8 cellular contexts compared by ENCODE assay signal in the genomic region with DNA sequence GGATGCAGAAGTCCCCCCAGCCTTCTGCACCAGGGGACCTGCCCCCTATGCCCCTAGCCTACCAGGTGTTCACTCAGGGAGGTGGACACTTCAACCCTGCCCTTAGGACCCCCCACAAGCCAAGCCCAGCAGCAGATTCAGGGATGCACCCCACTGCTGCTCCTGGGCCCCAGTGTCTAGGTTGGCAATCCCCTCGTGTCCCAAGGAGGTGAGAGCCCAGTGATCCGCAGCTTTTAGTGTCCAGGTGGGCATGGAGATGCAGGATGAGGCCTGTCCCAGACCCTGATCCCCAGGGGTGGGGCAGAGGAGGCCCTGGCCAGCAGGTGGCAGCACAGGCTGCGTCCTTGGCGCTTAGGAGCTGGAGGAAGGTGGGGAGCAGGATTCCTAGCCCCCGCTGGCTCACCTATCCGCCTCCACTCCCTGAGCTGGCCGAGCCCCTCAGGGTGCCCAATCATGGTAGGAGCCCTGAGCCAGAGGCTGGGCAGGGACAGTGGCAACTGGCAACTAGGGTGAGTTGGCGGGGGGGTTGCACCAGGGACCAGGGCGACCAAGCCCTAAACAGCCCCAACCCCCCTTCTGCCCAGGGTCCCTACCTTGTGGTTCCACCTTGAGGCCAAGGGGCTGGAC. TPM values are rescaled to one million over a fixed set of nuclear protein-coding genes. Genes with fewer than 3 reads are reported as not detected.
DNase-seq lines count a peak whose midpoint lies in the region; ATAC-seq, FAIRE-seq and TF ChIP-seq lines count a peak whose summit lies in the region.

No MANE protein-coding gene starts in this region.

- peaks cover 3% of the 10 kb centered on the region for H3K36me3 Mint-ChIP-seq in astrocyte (ENCODE audit: low read depth, unreplicated experiment)

- H3K4me1 ChIP-seq in HEK293 (ENCODE audit: control insufficient read depth, insufficient read depth, low read length) (peaks cover 15% of the 10 kb centered on the region), astrocyte (ENCODE audit: insufficient read depth, low read length) (peaks cover 34% of the 10 kb centered on the region), skeletal muscle tissue (ENCODE audit: control insufficient read depth in 3 of 3, insufficient read depth in 3 of 3, low read length in 3 of 3) (peaks cover 20 to 51% (median 42%) of the 10 kb centered on the region in 3 donors)

- no peaks in the 10 kb centered on the region for H3K9me3 Mint-ChIP-seq in astrocyte (ENCODE audit: unreplicated experiment)

- CTCF ChIA-PET in HEK293 (lab: Yijun Ruan, JAX) = interaction anchor here (0.7 to 3.9 kb wide), 22 partner anchors 8 to 386 kb away, joined by 3 to 48 read pairs (median 4); partner anchors contain the start of gene TRMT61A

- peaks cover 21% of the 10 kb centered on the region for H3K4me1 Mint-ChIP-seq in astrocyte (ENCODE audit: low read depth, unreplicated experiment)

- H2AFZ ChIP-seq in astrocyte (ENCODE audit: low read depth, low read length) = no peak overlapping the region

- peaks cover 56% of the 10 kb centered on the region for H4K20me1 ChIP-seq in astrocyte (ENCODE audit: insufficient read depth, low read length)

- H3K27ac ChIP-seq in HEK293 (ENCODE audit: extremely low read depth, low read depth, low read length) (peak overlapping the region; percentile 99), astrocyte (ENCODE audit: low read depth, low read length) (no peak overlapping the region), skeletal muscle tissue (ENCODE audit: low read depth, low read length) (no peak overlapping the region)

- no peak for ATAC-seq in HG03378 (IDR thresholded peaks at IDR 0.05; ENCODE audit: unreplicated experiment)
- ATAC-seq in GM19324 (IDR thresholded peaks at IDR 0.05; ENCODE audit: low FRiP score, unreplicated experiment) = no peak

- no peak for FAIRE-seq in astrocyte (lab: Jason Lieb, UNC)

- H3K9ac ChIP-seq in astrocyte (ENCODE audit: low read length) (no peak overlapping the region), skeletal muscle tissue (ENCODE audit: low read depth in 1 of 3, low read length in 3 of 3) (peak overlapping the region; percentile 32 to 57 (median 40))

- DNase-seq in C1 segment of cervical spinal cord (lab: John Stamatoyannopoulos, UW) = peak in 8 of 14 donors; percentile 33 to 70 (median 54)
- peak; percentile 62 for DNase-seq in SK-MEL-5 (ENCODE audit: low read depth, low spot score)
- DNase-seq in astrocyte (ENCODE audit: low read depth) = no peak
- peak; percentile 59 to 63 for DNase-seq in hippocampal formation (lab: John Stamatoyannopoulos, UW)

- no peak overlapping the region for H3K27ac Mint-ChIP-seq in astrocyte (ENCODE audit: unreplicated experiment)

- H3K4me2 ChIP-seq in astrocyte (ENCODE audit: low read length) = peak overlapping the region; percentile 4

- TF ChIP-seq CTCF in HEK293 (tag by site-specific recombination; IDR thresholded peaks at IDR 0.05) (peak; percentile 98), astrocyte (IDR thresholded peaks at IDR 0.05; ENCODE audit: insufficient read depth, low read depth, low read length) (peak; percentile 66)

- no peak overlapping the region for H3K4me3 Mint-ChIP-seq in astrocyte (ENCODE audit: unreplicated experiment)

- H3K4me3 ChIP-seq in HEK293 (ENCODE audit: low read depth, low read length) (no peak overlapping the region), astrocyte (ENCODE audit: insufficient read depth, low read depth, low read length) (no peak overlapping the region), skeletal muscle tissue (ENCODE audit: low read length in 3 of 3) (no peak overlapping the region)

- no peaks in the 10 kb centered on the region for H3K79me2 ChIP-seq in astrocyte (ENCODE audit: insufficient read depth, low read length)

- H3K9me3 ChIP-seq in HEK293 (ENCODE audit: control insufficient read depth, insufficient read depth, low read depth, low read length) = no peaks in the 10 kb centered on the region
- H3K9me3 ChIP-seq in astrocyte (ENCODE audit: insufficient read depth, low read depth, low read length) = no peaks in the 10 kb centered on the region
- no peaks in the 10 kb centered on the region for H3K9me3 ChIP-seq in skeletal muscle tissue (ENCODE audit: control insufficient read depth in 3 of 3, low read length in 3 of 3)

- H3K27me3 ChIP-seq in astrocyte (ENCODE audit: insufficient read depth, low read length) (peaks cover 10% of the 10 kb centered on the region), skeletal muscle tissue (ENCODE audit: control insufficient read depth in 3 of 3, insufficient read depth in 3 of 3, low read length in 3 of 3) (peaks cover 2 to 4% (median 4%) of the 10 kb centered on the region in 3 donors)

- in situ Hi-C loops in SK-MEL-5 (cut with HindIII; ENCODE audit: low pct_unique_long_range_greater_than_20kb, low sequenced_read_pairs) = no loop called here

- H3K36me3 ChIP-seq in HEK293 (ENCODE audit: control insufficient read depth in 2 of 2, insufficient read depth in 1 of 2, low read length in 2 of 2) (peaks cover 0 to 33% of the 10 kb centered on the region in 2 experiments; a peak in 1 of 3 replicates), astrocyte (ENCODE audit: insufficient read depth, low read length) (no peaks in the 10 kb centered on the region), skeletal muscle tissue (ENCODE audit: control insufficient read depth in 3 of 3, insufficient read depth in 3 of 3, low read length in 3 of 3) (no peaks in the 10 kb centered on the region)

- POLR2A ChIA-PET in HEK293 (lab: Yijun Ruan, JAX) = interaction anchor here (0.7 to 2.7 kb wide), 12 partner anchors 10 to 186 kb away, joined by 3 to 24 read pairs (median 4); partner anchors contain the start of genes EIF5 and TRMT61A

- H3K27me3 Mint-ChIP-seq in astrocyte (ENCODE audit: low read depth, unreplicated experiment) = peaks cover under 1% of the 10 kb centered on the region

TF ChIP-seq in HEK293, 187 proteins besides CTCF, POLR2A, EP300 and RAD21 (continues in another document):
- TF ChIP-seq ZNF114 (tag by site-specific recombination; IDR thresholded peaks at IDR 0.05) (no peak), PRDM1 (tag by site-specific recombination; IDR thresholded peaks at IDR 0.05) (no peak), ZSCAN16 (tag by site-specific recombination; IDR thresholded peaks at IDR 0.05) (no peak), ZFP41 (tag by site-specific recombination; IDR thresholded peaks at IDR 0.05; ENCODE audit: borderline replicate concordance) (no peak), ZSCAN4 (tag by site-specific recombination; IDR thresholded peaks at IDR 0.05) (no peak), REPIN1 (tag by site-specific recombination; IDR thresholded peaks at IDR 0.05; ENCODE audit: low read depth) (no peak), ZNF341 (tag by site-specific recombination; IDR thresholded peaks at IDR 0.05; ENCODE audit: low read depth) (peak; percentile 93)
- TF ChIP-seq, protein P1, sequence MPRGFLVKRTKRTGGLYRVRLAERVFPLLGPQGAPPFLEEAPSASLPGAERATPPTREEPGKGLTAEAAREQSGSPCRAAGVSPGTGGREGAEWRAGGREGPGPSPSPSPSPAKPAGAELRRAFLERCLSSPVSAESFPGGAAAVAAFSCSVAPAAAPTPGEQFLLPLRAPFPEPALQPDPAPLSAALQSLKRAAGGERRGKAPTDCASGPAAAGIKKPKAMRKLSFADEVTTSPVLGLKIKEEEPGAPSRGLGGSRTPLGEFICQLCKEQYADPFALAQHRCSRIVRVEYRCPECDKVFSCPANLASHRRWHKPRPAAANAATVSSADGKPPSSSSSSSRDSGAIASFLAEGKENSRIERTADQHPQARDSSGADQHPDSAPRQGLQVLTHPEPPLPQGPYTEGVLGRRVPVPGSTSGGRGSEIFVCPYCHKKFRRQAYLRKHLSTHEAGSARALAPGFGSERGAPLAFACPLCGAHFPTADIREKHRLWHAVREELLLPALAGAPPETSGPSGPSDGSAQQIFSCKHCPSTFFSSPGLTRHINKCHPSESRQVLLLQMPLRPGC (tag by site-specific recombination; IDR thresholded peaks at IDR 0.05) = no peak

RNA-seq across cellular contexts. Expression of gene CKB, which starts 4.1 kb away (rescaled TPM):
- 14.1 and 21.2 TPM in 2 replicates for total RNA-seq in SK-MEL-5 (2014; rRNA removed; shearing (Covaris generic))
- polyA plus RNA-seq in SK-MEL-5 (2015; cell fraction: cytosol; rRNA removed) = 101 TPM in 2 replicates
- 154 and 229 TPM in 2 replicates for polyA plus RNA-seq in SK-MEL-5 (2015; cell fraction: nucleus; rRNA removed)
- total RNA-seq in astrocyte (174 and 178 TPM in 2 replicates), skeletal muscle tissue (64.7 TPM)

RNA-seq across cellular contexts. Expression of gene TRMT61A, which starts 10.5 kb away (rescaled TPM):
- 19.0 and 19.9 TPM in 2 replicates for total RNA-seq in SK-MEL-5 (2014; rRNA removed; shearing (Covaris generic))
- 36.4 and 37.4 TPM in 2 replicates for polyA plus RNA-seq in SK-MEL-5 (2015; cell fraction: cytosol; rRNA removed)
- polyA plus RNA-seq in SK-MEL-5 (2015; cell fraction: nucleus; rRNA removed) = 26.5 and 28.0 TPM in 2 replicates
- total RNA-seq in astrocyte (11.9 and 12.4 TPM in 2 replicates), skeletal muscle tissue (4.7 TPM)

RNA-seq across cellular contexts. Expression of gene BAG5, which starts 43.9 kb away (rescaled TPM):
- total RNA-seq in SK-MEL-5 (2014; rRNA removed; shearing (Covaris generic)) = 25.2 and 26.9 TPM in 2 replicates
- polyA plus RNA-seq in SK-MEL-5 (2015; cell fraction: cytosol; rRNA removed) = 19.6 and 22.5 TPM in 2 replicates
- polyA plus RNA-seq in SK-MEL-5 (2015; cell fraction: nucleus; rRNA removed) = 40.4 and 51.8 TPM in 2 replicates
- 32.3 and 35.2 TPM in 2 replicates for total RNA-seq in astrocyte
- total RNA-seq in skeletal muscle tissue = 16.7 TPM

RNA-seq across cellular contexts. Expression of gene COA8, which starts 44.2 kb away (rescaled TPM):
- 39.4 and 40.4 TPM in 2 replicates for total RNA-seq in SK-MEL-5 (2014; rRNA removed; shearing (Covaris generic))
- polyA plus RNA-seq in SK-MEL-5 (2015; cell fraction: cytosol; rRNA removed) = 20.3 and 21.1 TPM in 2 replicates
- 2.4 TPM in 2 replicates for polyA plus RNA-seq in SK-MEL-5 (2015; cell fraction: nucleus; rRNA removed)
- total RNA-seq in astrocyte = 56.2 TPM in 2 replicates
- 28.2 TPM for total RNA-seq in skeletal muscle tissue
